ENCODE assay signal across 10 cellular contexts in the genomic region with DNA sequence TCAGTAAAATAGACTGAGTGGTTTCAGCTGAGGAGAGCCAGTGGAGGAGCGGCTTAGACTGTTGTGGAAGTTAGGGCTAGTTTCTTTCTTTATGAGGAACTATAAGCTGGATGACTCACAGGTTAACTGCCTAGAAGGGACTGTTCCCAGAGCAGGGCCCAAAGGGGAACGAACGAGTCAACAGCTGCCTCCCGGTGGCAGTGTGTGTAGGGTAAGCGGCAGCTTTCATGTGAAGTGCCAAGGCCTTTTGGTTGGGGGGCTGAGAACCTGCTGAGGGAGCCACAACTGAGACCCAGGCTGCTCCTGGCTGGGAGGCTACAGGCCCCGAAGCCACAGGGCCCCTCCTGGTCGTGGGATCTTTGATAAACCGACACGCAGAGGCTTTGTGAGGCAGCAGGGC. TPM values are rescaled to one million over a fixed set of nuclear protein-coding genes. Genes with fewer than 3 reads are reported as not detected.
DNase-seq lines count a peak whose midpoint lies in the region; ATAC-seq lines count a peak whose summit lies in the region.
"Had no signal": no experiment of that assay in that cellular context is flagged by ENCODE, and none has a peak within 500 bp of the region (broad histone marks: within the 10 kb centered on the region; RNA-seq: fewer than 3 reads in every experiment).

No MANE protein-coding gene starts in this region.

- peak; percentile 88 for DNase-seq in A172 (ENCODE audit: low spot score)
- peak; percentile 80 for DNase-seq in LHCN-M2 (ENCODE audit: low read depth)
- no peak for DNase-seq in activated naive CD8-positive, alpha-beta T cell treated with anti-CD3 and anti-CD28 coated beads, Interleukin-2, amount 10 ng/mL, durations not matched to agents 7 days and 5 days
- peak; percentile 81 for DNase-seq in mesenchymal stem cell
- DNase-seq in RPMI8226 = no peak
- no peak for DNase-seq in GF-D8 (lab: John Stamatoyannopoulos, UW)
- DNase-seq: left cardiac atrium had no signal

- WGBS in mesenchymal stem cell = 68% methylated on average over 9 of the region's 9 CpGs

- no peak overlapping the region for H3K18ac ChIP-seq in mesenchymal stem cell (ENCODE audit: low read depth in 1 of 2, low read length in 2 of 2)

- no peak overlapping the region for H4K8ac ChIP-seq in mesenchymal stem cell (ENCODE audit: low read length)

- peaks cover 8% of the 10 kb centered on the region for H3K4me1 Mint-ChIP-seq in activated naive CD8-positive, alpha-beta T cell treated with anti-CD3 and anti-CD28 coated beads, Interleukin-2, amount 10 ng/mL, durations not matched to agents 7 days and 5 days

- H3K9ac ChIP-seq in mesenchymal stem cell (ENCODE audit: low read length) = peak overlapping the region; percentile 35

- H2BK12ac ChIP-seq in mesenchymal stem cell (ENCODE audit: low read length in 2 of 2) = no peak overlapping the region

- H3K27ac Mint-ChIP-seq in activated naive CD8-positive, alpha-beta T cell treated with anti-CD3 and anti-CD28 coated beads, Interleukin-2, amount 10 ng/mL, durations not matched to agents 7 days and 5 days = peak overlapping the region; percentile 21

- H3K27me3 Mint-ChIP-seq in activated naive CD8-positive, alpha-beta T cell treated with anti-CD3 and anti-CD28 coated beads, Interleukin-2, amount 10 ng/mL, durations not matched to agents 7 days and 5 days = no peaks in the 10 kb centered on the region

- H3K4me1 ChIP-seq in mesenchymal stem cell (ENCODE audit: control insufficient read depth, insufficient read depth, low read depth, low read length) = peaks cover 46% of the 10 kb centered on the region

- H3K79me1 ChIP-seq in mesenchymal stem cell (replicated peaks; ENCODE audit: low read length, poor library complexity, severe bottlenecking) = peaks cover 15% of the 10 kb centered on the region

- peaks cover 46% of the 10 kb centered on the region for H3K36me3 Mint-ChIP-seq in activated naive CD8-positive, alpha-beta T cell treated with anti-CD3 and anti-CD28 coated beads, Interleukin-2, amount 10 ng/mL, durations not matched to agents 7 days and 5 days

- H3K23ac ChIP-seq in mesenchymal stem cell (ENCODE audit: low read length in 2 of 2) = no peak overlapping the region

- H3K4ac ChIP-seq in mesenchymal stem cell (ENCODE audit: low read depth in 1 of 2, low read length in 2 of 2) = no peak overlapping the region

- H3K27ac ChIP-seq in mesenchymal stem cell (ENCODE audit: low read length, poor library complexity, severe bottlenecking) = peak overlapping the region; percentile 3
- H3K27ac ChIP-seq: SK-N-MC had no signal

- H3K14ac ChIP-seq in mesenchymal stem cell (ENCODE audit: low read length in 2 of 2) = no peak overlapping the region

- ATAC-seq in activated naive CD8-positive, alpha-beta T cell treated with anti-CD3 and anti-CD28 coated beads, Interleukin-2, amount 10 ng/mL, durations not matched to agents 7 days and 5 days (ENCODE audit: low read depth) = no peak
- no peak for ATAC-seq in HG03354 (IDR thresholded peaks at IDR 0.05; ENCODE audit: poor library complexity, severe bottlenecking, unreplicated experiment)
- no peak for ATAC-seq in HG03469 (IDR thresholded peaks at IDR 0.05; ENCODE audit: unreplicated experiment)

- no peak overlapping the region for H4K91ac ChIP-seq in mesenchymal stem cell (ENCODE audit: low read length)

- H3K9me3 ChIP-seq in mesenchymal stem cell (ENCODE audit: control insufficient read depth, low read length) = no peaks in the 10 kb centered on the region

- no peak overlapping the region for H2AK5ac ChIP-seq in mesenchymal stem cell (ENCODE audit: low read length, severe bottlenecking)

- H2BK5ac ChIP-seq in mesenchymal stem cell (ENCODE audit: low read depth, low read length, poor library complexity, severe bottlenecking) = no peak overlapping the region

- no peak overlapping the region for H3K4me3 Mint-ChIP-seq in activated naive CD8-positive, alpha-beta T cell treated with anti-CD3 and anti-CD28 coated beads, Interleukin-2, amount 10 ng/mL, durations not matched to agents 7 days and 5 days

- H3K4me2 ChIP-seq in mesenchymal stem cell (ENCODE audit: low read length, poor library complexity, severe bottlenecking) = no peak overlapping the region

- H3K4me3 ChIP-seq in mesenchymal stem cell (ENCODE audit: insufficient read depth in 1 of 2, low read depth in 1 of 2, low read length in 2 of 2) = no peak overlapping the region
- H3K4me3 ChIP-seq: SK-N-MC had no signal

- no peak overlapping the region for H2BK15ac ChIP-seq in mesenchymal stem cell (ENCODE audit: low read depth, poor library complexity, severe bottlenecking)

- no peaks in the 10 kb centered on the region for H3K27me3 ChIP-seq in mesenchymal stem cell (ENCODE audit: control insufficient read depth in 1 of 2, insufficient read depth in 1 of 2, low read length in 2 of 2)

- no peak overlapping the region for H2AFZ ChIP-seq in mesenchymal stem cell (ENCODE audit: low read depth, low read length)

- POLR2A ChIA-PET in activated naive CD8-positive, alpha-beta T cell treated with anti-CD3 and anti-CD28 coated beads, Interleukin-2, amount 10 ng/mL, durations not matched to agents 7 days and 5 days (lab: Charles Lee) = no interaction called here

- peaks cover 85 to 99% of the 10 kb centered on the region in 2 experiments for H3K36me3 ChIP-seq in mesenchymal stem cell (ENCODE audit: control insufficient read depth in 1 of 2, insufficient read depth in 2 of 2, low read depth in 1 of 2, low read length in 2 of 2)

- H3K9me3 Mint-ChIP-seq in activated naive CD8-positive, alpha-beta T cell treated with anti-CD3 and anti-CD28 coated beads, Interleukin-2, amount 10 ng/mL, durations not matched to agents 7 days and 5 days = no peaks in the 10 kb centered on the region

- H2BK120ac ChIP-seq in mesenchymal stem cell (ENCODE audit: low read depth, low read length) = no peak overlapping the region

RNA-seq across cellular contexts. Expression of gene SQSTM1, which starts 7.0 kb away (rescaled TPM):
- total RNA-seq in A172 (2014; rRNA removed; shearing (Covaris generic)) = 2,241 and 2,527 TPM in 2 replicates
- 387 and 548 TPM in 2 replicates for total RNA-seq in LHCN-M2 (2014; rRNA removed)
- 748 TPM for polyA plus RNA-seq in LHCN-M2 (2012)
- 100 to 1,000 TPM; 196 to 216 TPM for total RNA-seq in activated naive CD8-positive, alpha-beta T cell treated with anti-CD3 and anti-CD28 coated beads, Interleukin-2, amount 10 ng/mL, durations not matched to agents 7 days and 5 days
- polyA plus RNA-seq in mesenchymal stem cell (2013, experiment 1 of 2) = 544 TPM
- 553 TPM for polyA plus RNA-seq in mesenchymal stem cell (2013, experiment 2 of 2)

RNA-seq across cellular contexts. Expression of gene MGAT4B, which starts 21.0 kb away (rescaled TPM):
- total RNA-seq in A172 (2014; rRNA removed; shearing (Covaris generic)) = 352 and 377 TPM in 2 replicates
- 150 and 157 TPM in 2 replicates for total RNA-seq in LHCN-M2 (2014; rRNA removed)
- 184 TPM for polyA plus RNA-seq in LHCN-M2 (2012)
- 100 to 1,000 TPM; 118 TPM for total RNA-seq in activated naive CD8-positive, alpha-beta T cell treated with anti-CD3 and anti-CD28 coated beads, Interleukin-2, amount 10 ng/mL, durations not matched to agents 7 days and 5 days
- 182 TPM for polyA plus RNA-seq in mesenchymal stem cell (2013, experiment 1 of 2)
- 176 TPM for polyA plus RNA-seq in mesenchymal stem cell (2013, experiment 2 of 2)

RNA-seq across cellular contexts. Expression of gene MRNIP, which starts 30.9 kb away (rescaled TPM):
- 11.9 and 15.9 TPM in 2 replicates for total RNA-seq in A172 (2014; rRNA removed; shearing (Covaris generic))
- total RNA-seq in LHCN-M2 (2014; rRNA removed) = 12.5 and 15.3 TPM in 2 replicates
- 10.8 TPM for polyA plus RNA-seq in LHCN-M2 (2012)
- total RNA-seq in activated naive CD8-positive, alpha-beta T cell treated with anti-CD3 and anti-CD28 coated beads, Interleukin-2, amount 10 ng/mL, durations not matched to agents 7 days and 5 days = 10 to 100 TPM; 46.1 to 47.4 TPM
- polyA plus RNA-seq in mesenchymal stem cell (2013, experiment 1 of 2) = 9.7 TPM
- 10.7 TPM for polyA plus RNA-seq in mesenchymal stem cell (2013, experiment 2 of 2)

RNA-seq across cellular contexts. Expression of gene LTC4S, which starts 33.9 kb away (rescaled TPM):
- 8.6 and 13.4 TPM in 2 replicates for total RNA-seq in A172 (2014; rRNA removed; shearing (Covaris generic))
- not detected in 2 replicates for total RNA-seq in LHCN-M2 (2014; rRNA removed)
- polyA plus RNA-seq in LHCN-M2 (2012) = 0.53 TPM
- total RNA-seq in activated naive CD8-positive, alpha-beta T cell treated with anti-CD3 and anti-CD28 coated beads, Interleukin-2, amount 10 ng/mL, durations not matched to agents 7 days and 5 days = 1 to 10 TPM; 5.7 to 6.3 TPM
- polyA plus RNA-seq in mesenchymal stem cell (2013, experiment 1 of 2) = 0.22 TPM
- polyA plus RNA-seq in mesenchymal stem cell (2013, experiment 2 of 2) = 0.29 TPM

Comparison
In these comparisons a context has a peak if more than half of its experiments do, and no peak if none do; other contexts are left out.
1. DNase-seq: peak in A172 (single experiment), LHCN-M2 (single experiment) and mesenchymal stem cell (single experiment); none in activated naive CD8-positive, alpha-beta T cell treated with anti-CD3 and anti-CD28 coated beads, Interleukin-2, amount 10 ng/mL, durations not matched to agents 7 days and 5 days (single experiment), RPMI8226 (single experiment) and GF-D8 (single experiment).